Comparison of ENCODE assay signal across 9 cellular contexts in the genomic region with DNA sequence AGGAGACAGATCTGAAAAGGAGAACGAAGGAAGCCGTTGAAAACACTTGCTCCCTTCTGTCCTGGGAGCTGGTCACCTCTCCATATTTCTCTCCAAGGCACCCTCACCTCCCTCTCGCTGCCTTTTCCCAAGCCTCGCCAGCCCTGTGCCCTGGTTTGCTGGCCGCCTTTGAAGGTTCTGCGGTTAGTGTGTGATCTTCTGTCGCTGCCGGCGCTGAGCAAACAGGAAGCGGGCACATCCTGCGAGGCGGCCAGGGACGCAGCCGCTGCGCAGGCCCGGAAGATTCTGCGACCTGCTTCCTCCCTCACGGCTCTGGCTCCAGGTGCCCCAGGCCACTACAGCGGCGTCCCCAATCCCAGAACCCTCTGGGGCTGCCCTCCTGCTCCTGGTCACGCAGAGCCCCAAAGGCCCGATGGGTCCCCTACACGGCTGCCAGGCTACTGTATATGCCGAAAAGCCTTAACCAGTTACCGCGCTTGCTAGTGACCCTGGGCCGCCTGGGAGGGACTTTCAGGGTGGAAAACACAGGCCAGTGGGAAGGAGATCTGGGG. TPM values are rescaled to one million over a fixed set of nuclear protein-coding genes. Genes with fewer than 3 reads are reported as not detected.
A peak's percentile ranks its signal among the peaks of the same experiment; 100 is the strongest.
DNase-seq lines count a peak whose midpoint lies in the region; ATAC-seq and TF ChIP-seq lines count a peak whose summit lies in the region.
"Had no signal": no experiment of that assay in that cellular context is flagged by ENCODE, and none has a peak within 500 bp of the region (broad histone marks: within the 10 kb centered on the region; RNA-seq: fewer than 3 reads in every experiment).

No MANE protein-coding gene starts in this region.

- H3K4me2 ChIP-seq in OCI-LY7 (ENCODE audit: low read length), result peak overlapping the region; percentile 96

- CTCF ChIA-PET in Calu3 (lab: Charles Lee) (no interaction called here), OCI-LY7 (lab: Charles Lee; ENCODE audit: unreplicated experiment) (no interaction called here), HEK293T (lab: Yijun Ruan, JAX) (no interaction called here)

- H3K27me3 Mint-ChIP-seq in Calu3 (ENCODE audit: unreplicated experiment), result no peaks in the 10 kb centered on the region

- H3K9me3 ChIP-seq in OCI-LY7 (ENCODE audit: low read length) (no peaks in the 10 kb centered on the region), lung (ENCODE audit: control insufficient read depth in 2 of 2, insufficient read depth in 1 of 2, low read length in 1 of 2) (no peaks in the 10 kb centered on the region)
- H3K9me3 ChIP-seq: body of pancreas had no signal

- ATAC-seq in lung (ENCODE audit: insufficient read depth, low FRiP score), result peak; percentile 45
- ATAC-seq: body of pancreas had no signal

- H3K27ac ChIP-seq in OCI-LY7 (ENCODE audit: low read depth, low read length, poor library complexity, severe bottlenecking), result peak overlapping the region; percentile 99
- peak overlapping the region in 1 of 2 donors; percentile 83 for H3K27ac ChIP-seq in lung (ENCODE audit: low read depth in 1 of 2, low read length in 1 of 2)
- H3K27ac ChIP-seq in temporal lobe (ENCODE audit: low read depth, low read length), result peak overlapping the region; percentile 56

- H3K9me3 Mint-ChIP-seq in Calu3 (ENCODE audit: low read depth, unreplicated experiment), result no peaks in the 10 kb centered on the region

- H3K27ac Mint-ChIP-seq in Calu3 (ENCODE audit: unreplicated experiment), result peak overlapping the region; percentile 50

- H3K4me1 Mint-ChIP-seq in Calu3 (ENCODE audit: low read depth, unreplicated experiment), result peaks cover 10% of the 10 kb centered on the region

- no peak overlapping the region for H2AFZ ChIP-seq in OCI-LY7 (ENCODE audit: low read length)

- BruUV-seq in Calu3 (replicated peaks; lab: Mats Ljungman, UMichigan) (no TSS peak), OCI-LY7 (replicated peaks; lab: Mats Ljungman, UMichigan) (no TSS peak)

- H3K4me1 ChIP-seq in OCI-LY7 (ENCODE audit: insufficient read depth, low read length, poor library complexity, severe bottlenecking), result peaks cover 73% of the 10 kb centered on the region
- no peaks in the 10 kb centered on the region for H3K4me1 ChIP-seq in lung (ENCODE audit: control insufficient read depth in 2 of 2, insufficient read depth in 2 of 2, low read length in 2 of 2)
- H3K4me1 ChIP-seq: body of pancreas had no signal

- no peaks in the 10 kb centered on the region for H3K9me2 ChIP-seq in OCI-LY7 (ENCODE audit: insufficient read depth, low read length)

- no peak for TF ChIP-seq CTCF in Calu3 (IDR thresholded peaks at IDR 0.05; ENCODE audit: unreplicated experiment)
- TF ChIP-seq CTCF in OCI-LY7 (conservative IDR thresholded peaks at IDR 0.05; ENCODE audit: low read length), result no peak
- TF ChIP-seq CTCF in lung (IDR thresholded peaks at IDR 0.05; ENCODE audit: control extremely low read depth, extremely low read depth), result no peak

- intact Hi-C loops in Calu3 (cut with micrococcal nuclease; ENCODE audit: unreplicated experiment) (no loop called here), OCI-LY7 (cut with micrococcal nuclease; ENCODE audit: unreplicated experiment) (loop anchor here (10.0 kb wide), 1 partner anchor 308 kb away; no protein-coding TSS in a partner anchor)

- no peak overlapping the region for H3K4me3 Mint-ChIP-seq in Calu3 (ENCODE audit: low read depth, unreplicated experiment)

- POLR2A ChIA-PET in OCI-LY7 (lab: Charles Lee), result interaction anchor here (0.8 to 3.2 kb wide), 3 partner anchors 10 to 25 kb away, joined by 3 to 29 read pairs (median 5); no protein-coding TSS in a partner anchor
- POLR2A ChIA-PET in HEK293T (lab: Yijun Ruan, JAX), result interaction anchor here (1.1 kb wide), 1 partner anchor 10 kb away, joined by 3 read pairs; no protein-coding TSS in a partner anchor

- H3K36me3 Mint-ChIP-seq in Calu3 (ENCODE audit: insufficient read depth, unreplicated experiment), result no peaks in the 10 kb centered on the region

- WGBS in lung, 2 donors, result 11 to 42% methylated on average over 18 to 27 of the region's 27 CpGs

- H3K27me3 ChIP-seq in H7 (ENCODE audit: control insufficient read depth, insufficient read depth, low read length) (no peaks in the 10 kb centered on the region), lung (ENCODE audit: control insufficient read depth, insufficient read depth) (no peaks in the 10 kb centered on the region)
- H3K27me3 ChIP-seq: body of pancreas had no signal

- no peak overlapping the region for H3K4me3 ChIP-seq in H7 (ENCODE audit: insufficient read depth, low read depth, low read length)
- H3K4me3 ChIP-seq in OCI-LY7 (ENCODE audit: low read depth, low read length, poor library complexity, severe bottlenecking), result peak overlapping the region; percentile 69
- no peak overlapping the region for H3K4me3 ChIP-seq in lung
- H3K4me3 ChIP-seq: body of pancreas had no signal

- H3K36me3 ChIP-seq in H7 (replicated peaks; ENCODE audit: control insufficient read depth, insufficient read depth, low read length) (no peaks in the 10 kb centered on the region), OCI-LY7 (ENCODE audit: insufficient read depth, low read length) (peaks cover 22% of the 10 kb centered on the region), lung (ENCODE audit: control insufficient read depth in 2 of 2, insufficient read depth in 2 of 2, low read length in 2 of 2) (no peaks in the 10 kb centered on the region)

- peak; percentile 38 for DNase-seq in Calu3
- peak; percentile 63 for DNase-seq in H7
- peak; percentile 84 for DNase-seq in OCI-LY7 (ENCODE audit: low spot score)
- peak; percentile 75 for DNase-seq in activated gamma-delta T cell treated with Interleukin-2 at 50 U/mL for 16 hours
- peak; percentile 44 for DNase-seq in lung (ENCODE audit: low spot score)
- DNase-seq in HEK293T (ENCODE audit: extremely low spot score), result no peak
- DNase-seq in NCI-H2029 treated with DMSO at 0.1 percent for 48 hours (lab: John Stamatoyannopoulos, UW), result no peak

- H4K20me1 ChIP-seq in OCI-LY7 (ENCODE audit: insufficient read depth, low read length), result peaks cover 7% of the 10 kb centered on the region; the same call in 1 of the 2 replicates

- peaks cover 37% of the 10 kb centered on the region for H3K79me2 ChIP-seq in OCI-LY7 (ENCODE audit: insufficient read depth, low read depth, low read length)

TF ChIP-seq in HEK293T, 16 proteins besides CTCF, POLR2A, EP300 and RAD21:
- TF ChIP-seq FOXK2 (IDR thresholded peaks at IDR 0.05) (no peak), FOXA1 (IDR thresholded peaks at IDR 0.05) (no peak), FOXM1 (IDR thresholded peaks at IDR 0.05; ENCODE audit: borderline replicate concordance) (no peak), L3MBTL2 (conservative IDR thresholded peaks at IDR 0.05) (no peak), LEF1 (IDR thresholded peaks at IDR 0.05; ENCODE audit: borderline replicate concordance) (no peak)

RNA-seq across cellular contexts. Expression of a gene that starts 2.5 kb away (rescaled TPM):
- total RNA-seq in Calu3 (2022) (not detected in 2 replicates), OCI-LY7 (2022) (150 and 157 TPM in 2 replicates), lung (10 to 100 TPM; 12.0 to 51.7 TPM), temporal lobe (0.49 TPM)
- not detected in 2 replicates for total RNA-seq in H7 (2014; rRNA removed; shearing (Covaris generic))
- total RNA-seq in OCI-LY7 (2014; rRNA removed; shearing (Covaris generic)), result 163 and 194 TPM in 2 replicates
- polyA plus RNA-seq in lung, result 10 to 100 TPM; 13.5 to 90.1 TPM

RNA-seq across cellular contexts. Expression of a gene that starts 38.5 kb away (rescaled TPM):
- total RNA-seq in Calu3 (2022) (not detected in 2 replicates), OCI-LY7 (2022) (not detected in 2 replicates), lung (1 to 10 TPM; 1.9 to 2.1 TPM), temporal lobe (under 0.01 TPM)
- total RNA-seq in H7 (2014; rRNA removed; shearing (Covaris generic)), result 0.10 and 0.52 TPM in 2 replicates
- total RNA-seq in OCI-LY7 (2014; rRNA removed; shearing (Covaris generic)), result not detected in 2 replicates
- under 1 TPM; 0.61 to 0.71 TPM for polyA plus RNA-seq in lung

Comparison
In these comparisons a context has a peak if more than half of its experiments do, and no peak if none do; other contexts are left out.
1. DNase-seq: peak in Calu3 (single experiment), H7 (single experiment), OCI-LY7 (single experiment), activated gamma-delta T cell treated with Interleukin-2 at 50 U/mL for 16 hours (single experiment) and lung (single experiment); none in HEK293T (single experiment) and NCI-H2029 treated with DMSO at 0.1 percent for 48 hours (single experiment).